In the genomic region with DNA sequence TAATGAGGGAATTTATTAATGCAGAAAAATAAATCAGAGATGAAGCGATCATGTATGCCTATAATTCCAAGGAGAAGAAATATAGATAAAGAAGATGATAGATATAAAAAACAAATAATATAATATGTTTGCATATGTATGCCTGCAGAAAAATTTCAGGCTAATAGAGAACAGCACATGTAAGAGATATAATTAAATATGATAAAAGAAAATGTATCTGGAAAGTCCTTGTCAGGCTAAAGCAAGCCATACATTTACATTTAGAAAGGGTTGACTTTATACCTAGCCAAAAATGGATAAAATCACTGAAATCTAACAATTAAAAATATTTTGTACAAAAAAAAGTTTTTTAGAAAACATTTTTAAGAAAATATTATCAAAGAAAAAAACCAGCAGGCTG, we compare ENCODE assay signal across 24 cellular contexts.
"Had no signal": no experiment of that assay in that cellular context is flagged by ENCODE, and none has a peak within 500 bp of the region (broad histone marks: within the 10 kb centered on the region; RNA-seq: fewer than 3 reads in every experiment).

No MANE protein-coding gene starts in this region.

- H3K36me3 ChIP-seq: stomach, suprapubic skin, thoracic aorta, thyroid gland, tibial artery, tibial nerve, transverse colon, upper lobe of left lung, upper lobe of right lung, uterus, vagina had no signal

- ATAC-seq: stimulated activated effector memory CD8-positive, alpha-beta T cell treated with anti-CD3 and anti-CD28 coated beads, Interleukin-12 subunit alpha, Interleukin-12 subunit beta, amount 100 ng/mL, for 72 hours; stimulated activated memory B cell treated with anti-CD40 and anti-IgM and Interleukin-4, amounts not matched to agents 10 μg/mL and 1 μg/mL and 100 μg/mL, for 72 hours; stimulated activated naive B cell treated with anti-CD40 and anti-IgM and Interleukin-4, amounts not matched to agents 10 μg/mL and 1 μg/mL and 100 μg/mL, for 72 hours; stimulated activated naive CD8-positive, alpha-beta T cell treated with anti-CD3 and anti-CD28 coated beads, Interleukin-15, amount 100 ng/mL, for 72 hours; upper lobe of right lung had no signal

- H3K27ac ChIP-seq: stomach, suprapubic skin, testis, thoracic aorta, thyroid gland, tibial artery, tibial nerve, transverse colon, upper lobe of left lung, upper lobe of right lung, uterus, vagina had no signal

- DNase-seq: stimulated activated CD4-positive, alpha-beta T cell treated with anti-CD3 and anti-CD28 coated beads, Interleukin-2, amount 100 ng/mL, for 48 hours; stimulated activated CD4-positive, alpha-beta T cell treated with anti-CD3 and anti-CD28 coated beads, Interleukin-4, amount 100 ng/mL, for 1 hour; stimulated activated CD4-positive, alpha-beta T cell treated with anti-CD3 and anti-CD28 coated beads, Interleukin-4, amount 100 ng/mL, for 24 hours; stimulated activated CD4-positive, alpha-beta T cell treated with anti-CD3 and anti-CD28 coated beads, Interleukin-4, amount 100 ng/mL, for 4 hours; stimulated activated CD8-positive, alpha-beta memory T cell treated with anti-CD3 and anti-CD28 coated beads, Interleukin-4, amount 100 ng/mL, for 48 hours; stimulated activated naive B cell treated with anti-CD40 and anti-IgM and Interleukin-4, amounts not matched to agents 10 μg/mL and 1 μg/mL and 100 μg/mL, for 72 hours; stimulated activated naive CD4-positive, alpha-beta T cell; stimulated activated naive CD4-positive, alpha-beta T cell treated with Interleukin-2 at 50 U/mL for 16 hours; stimulated activated naive CD8-positive, alpha-beta T cell treated with anti-CD3 and anti-CD28 coated beads, Interleukin-15, amount 100 ng/mL, for 72 hours; stomach; testis; thyroid gland; tibial artery; transverse colon; trophoblast cell; upper lobe of left lung; upper lobe of right lung; uterus had no signal

- H3K9me3 ChIP-seq: stomach, suprapubic skin, testis, thoracic aorta, thyroid gland, tibial artery, tibial nerve, transverse colon, upper lobe of left lung, upper lobe of right lung, uterus, vagina had no signal

- H3K4me1 ChIP-seq: stomach, suprapubic skin, testis, thyroid gland, tibial artery, tibial nerve, transverse colon, upper lobe of left lung, upper lobe of right lung, uterus, vagina had no signal

- H3K27me3 ChIP-seq: stomach, suprapubic skin, testis, thyroid gland, tibial artery, tibial nerve, transverse colon, upper lobe of left lung, upper lobe of right lung, uterus, vagina had no signal

- H3K4me3 ChIP-seq: stomach, suprapubic skin, testis, thoracic aorta, thyroid gland, tibial artery, tibial nerve, transverse colon, upper lobe of left lung, upper lobe of right lung, uterus, vagina had no signal
